1 cellular context compared by ENCODE assay signal in the genomic region with DNA sequence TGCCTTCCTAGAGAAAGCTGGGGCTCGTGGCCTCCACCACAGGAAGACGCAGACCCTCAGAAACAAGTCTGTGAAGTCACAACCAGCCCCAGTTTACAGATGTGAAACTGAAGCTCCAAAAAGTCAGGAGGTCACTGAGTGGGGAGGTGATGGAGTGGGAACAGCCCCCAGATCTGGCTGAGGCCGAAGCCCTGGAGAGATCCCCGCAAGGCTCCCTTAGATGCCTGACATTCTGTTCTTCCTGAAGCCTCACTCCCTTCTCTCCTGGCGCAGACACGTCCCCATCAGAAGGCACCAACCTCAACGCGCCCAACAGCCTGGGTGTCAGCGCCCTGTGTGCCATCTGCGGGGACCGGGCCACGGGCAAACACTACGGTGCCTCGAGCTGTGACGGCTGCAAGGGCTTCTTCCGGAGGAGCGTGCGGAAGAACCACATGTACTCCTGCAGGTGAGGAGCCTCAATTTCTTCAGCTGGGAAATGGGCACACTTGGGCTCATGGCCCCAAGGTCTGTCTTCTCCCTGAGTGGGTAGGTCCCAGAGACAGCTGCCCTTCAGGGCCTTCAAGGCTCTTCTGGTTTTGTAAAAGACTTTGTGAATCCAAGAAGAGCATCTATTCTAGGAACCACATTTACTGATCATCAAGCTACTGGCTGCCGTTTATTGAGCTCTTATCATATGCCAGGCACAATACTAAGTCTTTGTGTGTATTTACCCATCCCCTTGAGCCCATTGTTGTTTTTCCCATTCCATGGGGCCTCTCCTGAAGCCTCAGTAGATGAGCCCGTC.
TF ChIP-seq lines count a peak whose summit lies in the region.

No MANE protein-coding gene starts in this region.

TF ChIP-seq in HepG2, 621 proteins besides CTCF, POLR2A, EP300 and RAD21 (continued from another document and continues in another):
- TF ChIP-seq ZNF687 (CRISPR knock-in tag; IDR thresholded peaks at IDR 0.05) (peak; percentile 75), JARID2 (CRISPR knock-in tag; IDR thresholded peaks at IDR 0.05; ENCODE audit: insufficient replicate concordance) (no peak), EEA1 (CRISPR knock-in tag; IDR thresholded peaks at IDR 0.05; ENCODE audit: borderline replicate concordance) (0 out of 2 replicates have a peak, but pooled peaks have one; percentile 26), UBTF (CRISPR knock-in tag; IDR thresholded peaks at IDR 0.05) (no peak), ZBTB34 (CRISPR knock-in tag; IDR thresholded peaks at IDR 0.05) (no peak), REPIN1 (CRISPR knock-in tag; IDR thresholded peaks at IDR 0.05; ENCODE audit: borderline replicate concordance, low read depth) (no peak), HDAC6 (IDR thresholded peaks at IDR 0.05; ENCODE audit: low read depth, low read length) (no peak), ZNF333 (CRISPR knock-in tag; IDR thresholded peaks at IDR 0.05; ENCODE audit: borderline replicate concordance) (no peak), HDAC2 (CRISPR knock-in tag; IDR thresholded peaks at IDR 0.05) (no peak), AHR (CRISPR knock-in tag; IDR thresholded peaks at IDR 0.05) (no peak), GABPB1 (CRISPR knock-in tag; IDR thresholded peaks at IDR 0.05) (peak; percentile 14; the same call in 1 of the 2 replicates), ZNF367 (CRISPR knock-in tag; IDR thresholded peaks at IDR 0.05; ENCODE audit: borderline replicate concordance) (no peak), YY1 (IDR thresholded peaks at IDR 0.05; ENCODE audit: insufficient read depth, insufficient replicate concordance, low read depth, low read length) (no peak), ARNT2 (CRISPR knock-in tag; IDR thresholded peaks at IDR 0.05; ENCODE audit: low read depth) (0 out of 2 replicates have a peak, but pooled peaks have one; percentile 43), HOXA9 (CRISPR knock-in tag; IDR thresholded peaks at IDR 0.05; ENCODE audit: borderline replicate concordance) (no peak), MEF2D (CRISPR knock-in tag; IDR thresholded peaks at IDR 0.05) (no peak), ZNF331 (CRISPR knock-in tag; IDR thresholded peaks at IDR 0.05) (no peak), ZNF296 (CRISPR knock-in tag; conservative IDR thresholded peaks at IDR 0.05) (no peak), HMG20B (CRISPR knock-in tag; conservative IDR thresholded peaks at IDR 0.05) (no peak), ZNF382 (CRISPR knock-in tag; IDR thresholded peaks at IDR 0.05; ENCODE audit: borderline replicate concordance) (no peak), WIZ (CRISPR knock-in tag; IDR thresholded peaks at IDR 0.05) (0 out of 2 replicates have a peak, but pooled peaks have one; percentile 24), ZBTB21 (CRISPR knock-in tag; IDR thresholded peaks at IDR 0.05) (no peak), NCOA5 (CRISPR knock-in tag; IDR thresholded peaks at IDR 0.05) (no peak), ZNF724P (CRISPR knock-in tag; IDR thresholded peaks at IDR 0.05; ENCODE audit: borderline replicate concordance) (no peak; the same call in 1 of the 2 replicates), ZNF234 (CRISPR knock-in tag; conservative IDR thresholded peaks at IDR 0.05) (no peak), ZNF230 (CRISPR knock-in tag; IDR thresholded peaks at IDR 0.05) (0 out of 2 replicates have a peak, but pooled peaks have one; percentile 74), ZKSCAN5 (CRISPR knock-in tag; IDR thresholded peaks at IDR 0.05) (no peak), NCOR1 (IDR thresholded peaks at IDR 0.05; ENCODE audit: borderline replicate concordance, low read length) (no peak), SOX13 (IDR thresholded peaks at IDR 0.05) (no peak), SOX13 (CRISPR knock-in tag; conservative IDR thresholded peaks at IDR 0.05 in 1 of 2, IDR thresholded peaks at IDR 0.05 in 1 of 2) (no peak), NFKB2 (CRISPR knock-in tag; IDR thresholded peaks at IDR 0.05; ENCODE audit: borderline replicate concordance) (peak; percentile 65; the same call in 1 of the 2 replicates), FIP1L1 (IDR thresholded peaks at IDR 0.05; ENCODE audit: borderline replicate concordance, insufficient read depth, low read depth, low read length) (no peak), HDAC1 (CRISPR knock-in tag; IDR thresholded peaks at IDR 0.05) (no peak), IRF2 (CRISPR knock-in tag; IDR thresholded peaks at IDR 0.05) (no peak), DR1 (CRISPR knock-in tag; IDR thresholded peaks at IDR 0.05) (no peak), ZNF839 (CRISPR knock-in tag; IDR thresholded peaks at IDR 0.05; ENCODE audit: borderline replicate concordance) (no peak), DPF2 (CRISPR knock-in tag; IDR thresholded peaks at IDR 0.05; ENCODE audit: borderline replicate concordance, low read depth) (no peak), ZNF550 (CRISPR knock-in tag; IDR thresholded peaks at IDR 0.05; ENCODE audit: borderline replicate concordance) (0 out of 2 replicates have a peak, but pooled peaks have one; percentile 68)
- TF ChIP-seq, protein P1, sequence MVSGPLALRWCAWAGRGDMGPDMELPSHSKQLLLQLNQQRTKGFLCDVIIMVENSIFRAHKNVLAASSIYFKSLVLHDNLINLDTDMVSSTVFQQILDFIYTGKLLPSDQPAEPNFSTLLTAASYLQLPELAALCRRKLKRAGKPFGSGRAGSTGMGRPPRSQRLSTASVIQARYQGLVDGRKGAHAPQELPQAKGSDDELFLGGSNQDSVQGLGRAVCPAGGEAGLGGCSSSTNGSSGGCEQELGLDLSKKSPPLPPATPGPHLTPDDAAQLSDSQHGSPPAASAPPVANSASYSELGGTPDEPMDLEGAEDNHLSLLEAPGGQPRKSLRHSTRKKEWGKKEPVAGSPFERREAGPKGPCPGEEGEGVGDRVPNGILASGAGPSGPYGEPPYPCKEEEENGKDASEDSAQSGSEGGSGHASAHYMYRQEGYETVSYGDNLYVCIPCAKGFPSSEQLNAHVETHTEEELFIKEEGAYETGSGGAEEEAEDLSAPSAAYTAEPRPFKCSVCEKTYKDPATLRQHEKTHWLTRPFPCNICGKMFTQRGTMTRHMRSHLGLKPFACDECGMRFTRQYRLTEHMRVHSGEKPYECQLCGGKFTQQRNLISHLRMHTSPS (CRISPR knock-in tag; IDR thresholded peaks at IDR 0.05; ENCODE audit: low read depth) = no peak
- TF ChIP-seq, protein P2, sequence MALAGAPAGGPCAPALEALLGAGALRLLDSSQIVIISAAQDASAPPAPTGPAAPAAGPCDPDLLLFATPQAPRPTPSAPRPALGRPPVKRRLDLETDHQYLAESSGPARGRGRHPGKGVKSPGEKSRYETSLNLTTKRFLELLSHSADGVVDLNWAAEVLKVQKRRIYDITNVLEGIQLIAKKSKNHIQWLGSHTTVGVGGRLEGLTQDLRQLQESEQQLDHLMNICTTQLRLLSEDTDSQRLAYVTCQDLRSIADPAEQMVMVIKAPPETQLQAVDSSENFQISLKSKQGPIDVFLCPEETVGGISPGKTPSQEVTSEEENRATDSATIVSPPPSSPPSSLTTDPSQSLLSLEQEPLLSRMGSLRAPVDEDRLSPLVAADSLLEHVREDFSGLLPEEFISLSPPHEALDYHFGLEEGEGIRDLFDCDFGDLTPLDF (CRISPR knock-in tag; IDR thresholded peaks at IDR 0.05) = no peak
- TF ChIP-seq, protein P3, sequence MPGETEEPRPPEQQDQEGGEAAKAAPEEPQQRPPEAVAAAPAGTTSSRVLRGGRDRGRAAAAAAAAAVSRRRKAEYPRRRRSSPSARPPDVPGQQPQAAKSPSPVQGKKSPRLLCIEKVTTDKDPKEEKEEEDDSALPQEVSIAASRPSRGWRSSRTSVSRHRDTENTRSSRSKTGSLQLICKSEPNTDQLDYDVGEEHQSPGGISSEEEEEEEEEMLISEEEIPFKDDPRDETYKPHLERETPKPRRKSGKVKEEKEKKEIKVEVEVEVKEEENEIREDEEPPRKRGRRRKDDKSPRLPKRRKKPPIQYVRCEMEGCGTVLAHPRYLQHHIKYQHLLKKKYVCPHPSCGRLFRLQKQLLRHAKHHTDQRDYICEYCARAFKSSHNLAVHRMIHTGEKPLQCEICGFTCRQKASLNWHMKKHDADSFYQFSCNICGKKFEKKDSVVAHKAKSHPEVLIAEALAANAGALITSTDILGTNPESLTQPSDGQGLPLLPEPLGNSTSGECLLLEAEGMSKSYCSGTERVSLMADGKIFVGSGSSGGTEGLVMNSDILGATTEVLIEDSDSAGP (CRISPR knock-in tag; IDR thresholded peaks at IDR 0.05; ENCODE audit: borderline replicate concordance) = peak; percentile 49; the same call in 1 of the 2 replicates
- TF ChIP-seq, protein P4, sequence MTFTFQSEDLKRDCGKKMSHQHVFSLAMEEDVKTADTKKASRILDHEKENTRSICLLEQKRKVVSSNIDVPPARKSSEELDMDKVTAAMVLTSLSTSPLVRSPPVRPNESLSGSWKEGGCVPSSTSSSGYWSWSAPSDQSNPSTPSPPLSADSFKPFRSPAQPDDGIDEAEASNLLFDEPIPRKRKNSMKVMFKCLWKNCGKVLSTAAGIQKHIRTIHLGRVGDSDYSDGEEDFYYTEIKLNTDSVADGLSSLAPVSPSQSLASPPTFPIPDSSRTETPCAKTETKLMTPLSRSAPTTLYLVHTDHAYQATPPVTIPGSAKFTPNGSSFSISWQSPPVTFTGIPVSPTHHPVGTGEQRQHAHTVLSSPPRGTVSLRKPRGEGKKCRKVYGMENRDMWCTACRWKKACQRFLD (CRISPR knock-in tag; IDR thresholded peaks at IDR 0.05; ENCODE audit: borderline replicate concordance) = no peak
- TF ChIP-seq, protein P5, sequence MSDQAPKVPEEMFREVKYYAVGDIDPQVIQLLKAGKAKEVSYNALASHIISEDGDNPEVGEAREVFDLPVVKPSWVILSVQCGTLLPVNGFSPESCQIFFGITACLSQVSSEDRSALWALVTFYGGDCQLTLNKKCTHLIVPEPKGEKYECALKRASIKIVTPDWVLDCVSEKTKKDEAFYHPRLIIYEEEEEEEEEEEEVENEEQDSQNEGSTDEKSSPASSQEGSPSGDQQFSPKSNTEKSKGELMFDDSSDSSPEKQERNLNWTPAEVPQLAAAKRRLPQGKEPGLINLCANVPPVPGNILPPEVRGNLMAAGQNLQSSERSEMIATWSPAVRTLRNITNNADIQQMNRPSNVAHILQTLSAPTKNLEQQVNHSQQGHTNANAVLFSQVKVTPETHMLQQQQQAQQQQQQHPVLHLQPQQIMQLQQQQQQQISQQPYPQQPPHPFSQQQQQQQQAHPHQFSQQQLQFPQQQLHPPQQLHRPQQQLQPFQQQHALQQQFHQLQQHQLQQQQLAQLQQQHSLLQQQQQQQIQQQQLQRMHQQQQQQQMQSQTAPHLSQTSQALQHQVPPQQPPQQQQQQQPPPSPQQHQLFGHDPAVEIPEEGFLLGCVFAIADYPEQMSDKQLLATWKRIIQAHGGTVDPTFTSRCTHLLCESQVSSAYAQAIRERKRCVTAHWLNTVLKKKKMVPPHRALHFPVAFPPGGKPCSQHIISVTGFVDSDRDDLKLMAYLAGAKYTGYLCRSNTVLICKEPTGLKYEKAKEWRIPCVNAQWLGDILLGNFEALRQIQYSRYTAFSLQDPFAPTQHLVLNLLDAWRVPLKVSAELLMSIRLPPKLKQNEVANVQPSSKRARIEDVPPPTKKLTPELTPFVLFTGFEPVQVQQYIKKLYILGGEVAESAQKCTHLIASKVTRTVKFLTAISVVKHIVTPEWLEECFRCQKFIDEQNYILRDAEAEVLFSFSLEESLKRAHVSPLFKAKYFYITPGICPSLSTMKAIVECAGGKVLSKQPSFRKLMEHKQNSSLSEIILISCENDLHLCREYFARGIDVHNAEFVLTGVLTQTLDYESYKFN (CRISPR knock-in tag; conservative IDR thresholded peaks at IDR 0.05) = no peak
